Comparison of ENCODE assay signal across 15 cellular contexts in genomic region chr14:97726661-97727060, GRCh38.
"Had no signal": no experiment of that assay in that cellular context is flagged by ENCODE, and none has a peak within 500 bp of the region (broad histone marks: within the 10 kb centered on the region; RNA-seq: fewer than 3 reads in every experiment).

No MANE protein-coding gene starts in this region.

- ATAC-seq: left cardiac atrium, lower lobe of right lung had no signal

- H3K4me1 Mint-ChIP-seq: mesothelial cell of epicardium had no signal

- H3K36me3 Mint-ChIP-seq: brain, mesothelial cell of epicardium had no signal

- H3K9me3 ChIP-seq: lower lobe of right lung, SK-N-SH, transverse colon had no signal

- H3K4me3 Mint-ChIP-seq: brain, endodermal cell, mesothelial cell of epicardium had no signal

- H3K4me3 ChIP-seq: lower lobe of right lung, right atrium auricular region, skin epidermis, transverse colon had no signal

- DNase-seq: activated gamma-delta T cell, activated T-cell treated with anti-CD3 and anti-CD28 coated beads for 4 hours, amygdala, dermis blood vessel endothelial cell, endodermal cell, left cardiac atrium, lower lobe of right lung, posterior cingulate gyrus, SK-N-SH, transverse colon had no signal

- H3K27ac Mint-ChIP-seq: brain, endodermal cell, mesothelial cell of epicardium had no signal

- H3K4me1 ChIP-seq: right atrium auricular region, transverse colon had no signal

- H3K36me3 ChIP-seq: lower lobe of right lung, right atrium auricular region, transverse colon had no signal

- H3K27me3 ChIP-seq: right atrium auricular region, transverse colon had no signal

- H3K27ac ChIP-seq: lower lobe of right lung, right atrium auricular region, skin epidermis, transverse colon, VCaP had no signal
